8 cellular contexts compared by ENCODE assay signal in the genomic region with DNA sequence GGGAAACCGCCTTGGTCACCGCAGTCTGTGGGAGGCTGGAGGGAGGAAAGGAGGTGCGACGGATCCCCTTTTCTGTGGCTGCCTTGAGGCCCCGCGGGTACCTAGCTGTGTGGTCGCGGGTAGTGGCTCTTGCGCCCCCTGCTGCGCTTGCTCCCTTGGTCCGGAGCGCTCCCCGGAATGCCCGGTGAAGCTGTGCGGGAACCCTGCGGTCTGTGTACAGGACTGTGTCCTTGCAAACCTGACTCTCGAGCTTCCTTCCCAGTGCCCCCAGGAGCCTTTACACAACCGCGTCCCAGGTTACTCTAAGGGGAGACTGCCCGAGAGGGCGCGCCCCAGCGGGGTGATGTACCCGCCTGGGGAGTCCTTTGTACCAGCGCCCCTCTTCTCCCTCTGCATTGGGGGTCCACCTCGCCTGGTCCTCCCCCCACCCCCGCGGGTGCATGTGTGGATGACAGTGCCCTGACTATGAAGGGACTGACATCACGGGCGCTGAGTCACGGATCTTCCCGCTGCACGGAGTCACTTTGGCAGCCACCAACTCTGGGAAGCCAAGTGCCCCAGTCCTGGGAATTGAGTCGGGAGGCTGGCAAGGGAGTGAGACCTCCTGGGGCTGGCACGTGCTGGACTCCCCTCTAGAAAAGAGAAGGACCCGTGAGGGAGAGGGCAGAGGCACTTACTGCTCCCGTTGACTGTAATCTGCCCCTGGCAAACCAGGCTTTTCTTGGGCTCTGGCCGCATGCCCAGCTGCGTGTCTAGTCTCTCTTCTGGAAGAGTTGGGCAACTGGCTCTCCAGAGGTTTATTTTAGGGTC. TPM values are rescaled to one million over a fixed set of nuclear protein-coding genes. Genes with fewer than 3 reads are reported as not detected.
DNase-seq lines count a peak whose midpoint lies in the region; ATAC-seq and TF ChIP-seq lines count a peak whose summit lies in the region.

No MANE protein-coding gene starts in this region.

- no peaks in the 10 kb centered on the region for H3K9me3 ChIP-seq in fibroblast of lung (ENCODE audit: control insufficient read depth, insufficient read depth, low read depth, low read length)
- no peaks in the 10 kb centered on the region for H3K9me3 ChIP-seq in suprapubic skin

- H3K36me3 Mint-ChIP-seq in CD14-positive monocyte (peaks cover 26 to 32% of the 10 kb centered on the region in 2 donors), natural killer cell (no peaks in the 10 kb centered on the region)

- peaks cover 16% of the 10 kb centered on the region for H3K79me2 ChIP-seq in fibroblast of lung (ENCODE audit: control insufficient read depth, insufficient read depth, low read length)

- no peak for TF ChIP-seq EP300 in suprapubic skin (IDR thresholded peaks at IDR 0.05)

- peak overlapping the region; percentile 93 for H3K4me2 ChIP-seq in fibroblast of lung (ENCODE audit: extremely low read depth, insufficient read depth, low read length)

- H3K9ac ChIP-seq in fibroblast of lung (ENCODE audit: insufficient read depth, low read length), result peak overlapping the region; percentile 93

- ATAC-seq in GM19463 (IDR thresholded peaks at IDR 0.05; ENCODE audit: unreplicated experiment) (peak; percentile 5), natural killer cell (peak in 2 of 3 donors; percentile 14 to 25), GM19328 (IDR thresholded peaks at IDR 0.05; ENCODE audit: unreplicated experiment) (no peak)

- peaks cover 0 to 2% (median 0%) of the 10 kb centered on the region in 7 donors for H3K9me3 Mint-ChIP-seq in CD14-positive monocyte
- H3K9me3 Mint-ChIP-seq in natural killer cell, result no peaks in the 10 kb centered on the region

- intact Hi-C loops in CD14-positive monocyte (cut with micrococcal nuclease), result loop anchor here (2.0 to 5.0 kb wide), 5 partner anchors 17 to 79 kb away; a partner anchor contains a TSS
- intact Hi-C loops in natural killer cell (cut with micrococcal nuclease), result no loop called here

- H3K4me1 Mint-ChIP-seq in CD14-positive monocyte (peaks cover 81% of the 10 kb centered on the region), natural killer cell (peaks cover 40 to 48% of the 10 kb centered on the region in 2 donors)

- TF ChIP-seq POLR2A in suprapubic skin (IDR thresholded peaks at IDR 0.05), result no peak

- TF ChIP-seq CTCF in CD14-positive monocyte (IDR thresholded peaks at IDR 0.05) (peak; percentile 26), fibroblast of lung (conservative IDR thresholded peaks at IDR 0.05 in 1 of 2, IDR thresholded peaks at IDR 0.05 in 1 of 2; ENCODE audit: low read depth in 1 of 2, low read length in 2 of 2) (peak; percentile 18 to 51), natural killer cell (IDR thresholded peaks at IDR 0.05) (no peak), suprapubic skin (IDR thresholded peaks at IDR 0.05) (peak in 1 of 2 donors; percentile 23)

- no CpG with 5 or more reads among the region's 39 CpGs for WGBS in suprapubic skin

- H3K27ac Mint-ChIP-seq in CD14-positive monocyte, result peak overlapping the region; percentile 99 to 100 (median 99)
- H3K27ac Mint-ChIP-seq in natural killer cell, result peak overlapping the region in 1 of 2 donors; percentile 75

- H3K27ac ChIP-seq in fibroblast of lung (ENCODE audit: insufficient read depth, low read length) (peak overlapping the region; percentile 91), suprapubic skin (peak overlapping the region; percentile 96)

- peak overlapping the region; percentile 53 to 98 (median 67) for H3K4me3 ChIP-seq in fibroblast of lung (replicated peaks in 1 of 4; ENCODE audit: control extremely low read depth in 1 of 4, insufficient read depth in 1 of 4, low read depth in 3 of 4, low read length in 4 of 4)
- peak overlapping the region; percentile 77 for H3K4me3 ChIP-seq in suprapubic skin

- H4K20me1 ChIP-seq in fibroblast of lung (ENCODE audit: control insufficient read depth, extremely low read depth, insufficient read depth, low read length), result no peaks in the 10 kb centered on the region

- H3K36me3 ChIP-seq in fibroblast of lung (ENCODE audit: control insufficient read depth, insufficient read depth, low read length) (no peaks in the 10 kb centered on the region), suprapubic skin (no peaks in the 10 kb centered on the region)

- DNase-seq in CD14-positive monocyte (ENCODE audit: low spot score) (peak; percentile 92), NCI-H446 (lab: John Stamatoyannopoulos, UW) (peak; percentile 41 to 57), activated T-cell treated with anti-CD3 and anti-CD28 coated beads for 48 hours (ENCODE audit: low read depth) (peak; percentile 58), fibroblast of lung (ENCODE audit: low read depth in 2 of 2) (peak; percentile 54), natural killer cell (peak; percentile 30), suprapubic skin (ENCODE audit: low spot score in 2 of 2) (peak; percentile 93 to 95)

- no peak overlapping the region for H2AFZ ChIP-seq in fibroblast of lung (ENCODE audit: low read length)

- H3K27me3 Mint-ChIP-seq in CD14-positive monocyte (ENCODE audit: low read depth in 3 of 3), result peaks cover 0 to 2% (median 0%) of the 10 kb centered on the region in 3 donors
- peaks cover 25 to 36% of the 10 kb centered on the region in 2 donors for H3K27me3 Mint-ChIP-seq in natural killer cell (ENCODE audit: low read depth in 2 of 2)

- H3K4me1 ChIP-seq in fibroblast of lung (ENCODE audit: control insufficient read depth, extremely low read depth, insufficient read depth, low read length) (peaks cover 13% of the 10 kb centered on the region), suprapubic skin (peaks cover 55% of the 10 kb centered on the region)

- H3K27me3 ChIP-seq in fibroblast of lung (ENCODE audit: control insufficient read depth, insufficient read depth, low read length) (peaks cover 5% of the 10 kb centered on the region), suprapubic skin (no peaks in the 10 kb centered on the region)

- H3K4me3 Mint-ChIP-seq in CD14-positive monocyte (peak overlapping the region; percentile 98), natural killer cell (peak overlapping the region; percentile 79)

RNA-seq across cellular contexts. Expression of a gene that starts 0.8 kb away (rescaled TPM):
- polyA plus RNA-seq in CD14-positive monocyte (10 to 100 TPM; 56.4 to 81.7 TPM), fibroblast of lung (14.5 and 22.7 TPM in 2 replicates)
- total RNA-seq in fibroblast of lung (12.8 and 21.0 TPM in 2 replicates), natural killer cell (10 to 100 TPM in 1 of 3 donors, 1 to 10 TPM in 2; 2.0 to 10.6 (median 3.8) TPM), suprapubic skin (10 to 100 TPM; 16.1 to 22.9 (median 20.8) TPM)
- 6.8 and 14.9 TPM in 2 replicates for polyA plus RNA-seq in fibroblast of lung (2012)
- polyA minus RNA-seq in fibroblast of lung (ENCODE audit: low replicate concordance), result 58.6 and 102 TPM in 2 replicates

Comparison
In these comparisons a context has a peak if more than half of its experiments do, and no peak if none do; other contexts are left out.
1. DNase-seq: peak in every context shown above with its lines; median percentile 94 in suprapubic skin; 92 in CD14-positive monocyte; 58 in activated T-cell treated with anti-CD3 and anti-CD28 coated beads for 48 hours; 54 in fibroblast of lung; 49 in NCI-H446; 30 in natural killer cell.